ENCODE assay signal across 15 cellular contexts in the genomic region with DNA sequence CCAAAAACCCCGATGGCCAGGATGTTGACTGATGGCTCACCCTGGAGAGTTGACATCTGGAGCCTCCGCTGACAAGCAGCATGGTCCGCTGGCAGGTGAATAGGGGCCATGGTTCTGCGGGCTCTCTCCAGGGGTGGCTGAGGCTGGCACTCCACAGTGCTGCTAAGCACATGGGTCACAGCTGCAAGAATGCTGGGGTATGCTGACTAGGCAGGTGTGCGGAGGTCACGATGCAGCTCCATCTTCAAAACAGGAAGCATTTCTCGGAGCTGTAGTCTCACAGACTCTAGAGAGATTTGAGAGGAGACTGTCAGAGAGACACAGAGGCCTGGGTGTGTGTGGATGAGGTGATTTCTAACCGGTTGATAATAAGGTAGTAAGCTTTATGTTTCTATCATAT.
DNase-seq lines count a peak whose midpoint lies in the region; ATAC-seq and TF ChIP-seq lines count a peak whose summit lies in the region.
"Had no signal": no experiment of that assay in that cellular context is flagged by ENCODE, and none has a peak within 500 bp of the region (broad histone marks: within the 10 kb centered on the region; RNA-seq: fewer than 3 reads in every experiment).

No MANE protein-coding gene starts in this region.

- no peak overlapping the region for H3K4me3 ChIP-seq in effector memory CD4-positive, alpha-beta T cell (ENCODE audit: insufficient read depth, low read depth, low read length, poor library complexity, severe bottlenecking)
- H3K4me3 ChIP-seq: lung, psoas muscle had no signal

- H3K36me3 ChIP-seq in effector memory CD4-positive, alpha-beta T cell (ENCODE audit: control insufficient read depth, insufficient read depth, low read length): no peaks in the 10 kb centered on the region

- H3K9me3 ChIP-seq in CD4-positive, alpha-beta T cell (ENCODE audit: control insufficient read depth, low read length): no peaks in the 10 kb centered on the region
- no peaks in the 10 kb centered on the region for H3K9me3 ChIP-seq in T-helper 17 cell (ENCODE audit: control insufficient read depth, low read length, poor library complexity, severe bottlenecking)
- H3K9me3 ChIP-seq in effector memory CD4-positive, alpha-beta T cell (ENCODE audit: control insufficient read depth, low read length): no peaks in the 10 kb centered on the region
- H3K9me3 ChIP-seq: Caco-2, psoas muscle had no signal

- in situ Hi-C loops in ACHN (cut with HindIII; ENCODE audit: low pct_ligation_motif_present, low pct_unique_long_range_greater_than_20kb, low sequenced_read_pairs): no loop called here

- H3K9me3 Mint-ChIP-seq in CD4-positive, alpha-beta T cell: no peaks in the 10 kb centered on the region
- H3K9me3 Mint-ChIP-seq: endodermal cell had no signal

- POLR2A ChIA-PET in CD4-positive, alpha-beta T cell (lab: Charles Lee): interaction anchor here (0.6 to 1.7 kb wide), 9 partner anchors 10 to 865 kb away, joined by 3 to 4 read pairs (median 3); no protein-coding TSS in a partner anchor

- H3K27ac Mint-ChIP-seq in CD4-positive, alpha-beta T cell: peak overlapping the region; percentile 81
- peak overlapping the region; percentile 90 for H3K27ac Mint-ChIP-seq in T-helper 17 cell
- H3K27ac Mint-ChIP-seq: endodermal cell had no signal

- H3K4me1 ChIP-seq in effector memory CD4-positive, alpha-beta T cell (ENCODE audit: control insufficient read depth, insufficient read depth, low read length, poor library complexity, severe bottlenecking): peaks cover 23% of the 10 kb centered on the region
- H3K4me1 ChIP-seq: Caco-2, psoas muscle had no signal

- peaks cover 78% of the 10 kb centered on the region for H3K4me1 Mint-ChIP-seq in CD4-positive, alpha-beta T cell (ENCODE audit: low read depth)
- H3K4me1 Mint-ChIP-seq in T-helper 17 cell: peaks cover 34% of the 10 kb centered on the region

- H3K4me3 Mint-ChIP-seq in CD4-positive, alpha-beta T cell: peak overlapping the region; percentile 63
- peak overlapping the region; percentile 46 for H3K4me3 Mint-ChIP-seq in T-helper 17 cell
- H3K4me3 Mint-ChIP-seq: endodermal cell had no signal

- CTCF ChIA-PET in CD4-positive, alpha-beta T cell (lab: Charles Lee): no interaction called here

- no peak for TF ChIP-seq CTCF in CD4-positive, alpha-beta T cell (IDR thresholded peaks at IDR 0.05)

- H3K27ac ChIP-seq in CD4-positive, alpha-beta T cell (ENCODE audit: low read depth, low read length): peak overlapping the region; percentile 27
- H3K27ac ChIP-seq in effector memory CD4-positive, alpha-beta T cell (ENCODE audit: insufficient read depth, low read length, poor library complexity, severe bottlenecking): peak overlapping the region; percentile 3
- H3K27ac ChIP-seq: psoas muscle had no signal

- H3K36me3 Mint-ChIP-seq in CD4-positive, alpha-beta T cell (ENCODE audit: low read depth): no peaks in the 10 kb centered on the region
- peaks cover 2% of the 10 kb centered on the region for H3K36me3 Mint-ChIP-seq in T-helper 17 cell (ENCODE audit: low read depth)

- H3K27me3 ChIP-seq in CD4-positive, alpha-beta T cell (ENCODE audit: control insufficient read depth, insufficient read depth, low read length): no peaks in the 10 kb centered on the region
- no peaks in the 10 kb centered on the region for H3K27me3 ChIP-seq in effector memory CD4-positive, alpha-beta T cell (replicated peaks; ENCODE audit: control insufficient read depth, insufficient read depth, low read length, poor library complexity, severe bottlenecking)

- peak; percentile 1 to 53 (median 24) for DNase-seq in CD4-positive, alpha-beta T cell
- DNase-seq in T-helper 17 cell (no peak), DMS 273 treated with DMSO at 0.1 percent for 48 hours (lab: John Stamatoyannopoulos, UW) (no peak), Kasumi-1 (lab: John Stamatoyannopoulos, UW) (no peak), ACHN (no peak), GM19238 (ENCODE audit: insufficient read length, low spot score) (no peak)
- DNase-seq in effector memory CD4-positive, alpha-beta T cell: no peak
- DNase-seq: amygdala, Caco-2, endodermal cell, NCI-H1930, psoas muscle, trophoblast cell had no signal

- intact Hi-C loops in CD4-positive, alpha-beta T cell (cut with DNase I, micrococcal nuclease): loop anchor here in 1 of 2 experiments (5.0 to 10.0 kb wide), 2 partner anchors 38 to 60 kb away; no protein-coding TSS in a partner anchor

- ATAC-seq in CD4-positive, alpha-beta T cell (ENCODE audit: poor library complexity): peak; percentile 85
- peak; percentile 61 for ATAC-seq in GM19397 (IDR thresholded peaks at IDR 0.05; ENCODE audit: unreplicated experiment)
- ATAC-seq in T-helper 17 cell: peak; percentile 85
- ATAC-seq: psoas muscle had no signal

- no peaks in the 10 kb centered on the region for H3K27me3 Mint-ChIP-seq in CD4-positive, alpha-beta T cell
- no peaks in the 10 kb centered on the region for H3K27me3 Mint-ChIP-seq in T-helper 17 cell

Comparison
In these comparisons a context has a peak if more than half of its experiments do, and no peak if none do; other contexts are left out.
1. DNase-seq: peak in CD4-positive, alpha-beta T cell (10 of 10); none in T-helper 17 cell (0 of 3), effector memory CD4-positive, alpha-beta T cell (0 of 3), DMS 273 treated with DMSO at 0.1 percent for 48 hours (single experiment), Kasumi-1 (0 of 2), ACHN (single experiment) and GM19238 (single experiment).
2. Peak in every context shown above with its lines, with median percentiles within 50 percentile points of each other: ATAC-seq.